In genomic region chr1:19421365-19421764, GRCh38 we compare ENCODE assay signal across 1 cellular context.
TF ChIP-seq lines count a peak whose summit lies in the region.

No MANE protein-coding gene starts in this region.

TF ChIP-seq in IMR-90, 13 proteins besides CTCF, POLR2A, EP300 and RAD21:
- TF ChIP-seq BHLHE40 (IDR thresholded peaks at IDR 0.05; ENCODE audit: low read depth, low read length) (no peak), RFX5 (IDR thresholded peaks at IDR 0.05; ENCODE audit: low read depth, low read length) (no peak), ELK1 (IDR thresholded peaks at IDR 0.05; ENCODE audit: borderline replicate concordance, low read depth, low read length) (no peak), NFE2L2 (IDR thresholded peaks at IDR 0.05; ENCODE audit: low read depth, low read length) (no peak), RCOR1 (IDR thresholded peaks at IDR 0.05; ENCODE audit: insufficient replicate concordance, low read length) (no peak), MAZ (IDR thresholded peaks at IDR 0.05; ENCODE audit: borderline replicate concordance, low read depth, low read length) (no peak), MAFK (IDR thresholded peaks at IDR 0.05; ENCODE audit: low read depth, low read length) (no peak), SMC3 (IDR thresholded peaks at IDR 0.05; ENCODE audit: low read depth, low read length) (no peak), CHD1 (IDR thresholded peaks at IDR 0.05; ENCODE audit: low read depth, low read length) (no peak), MXI1 (IDR thresholded peaks at IDR 0.05; ENCODE audit: borderline replicate concordance, low read depth, low read length) (no peak), FOS (IDR thresholded peaks at IDR 0.05; ENCODE audit: low read depth, low read length) (no peak), CEBPB (IDR thresholded peaks at IDR 0.05; ENCODE audit: low read depth, low read length) (no peak), USF2 (IDR thresholded peaks at IDR 0.05; ENCODE audit: low read depth, low read length) (no peak)
TF ChIP-seq in IMR-90: peak in this region for 0.
